Comparison of ENCODE assay signal across 8 cellular contexts in the genomic region with DNA sequence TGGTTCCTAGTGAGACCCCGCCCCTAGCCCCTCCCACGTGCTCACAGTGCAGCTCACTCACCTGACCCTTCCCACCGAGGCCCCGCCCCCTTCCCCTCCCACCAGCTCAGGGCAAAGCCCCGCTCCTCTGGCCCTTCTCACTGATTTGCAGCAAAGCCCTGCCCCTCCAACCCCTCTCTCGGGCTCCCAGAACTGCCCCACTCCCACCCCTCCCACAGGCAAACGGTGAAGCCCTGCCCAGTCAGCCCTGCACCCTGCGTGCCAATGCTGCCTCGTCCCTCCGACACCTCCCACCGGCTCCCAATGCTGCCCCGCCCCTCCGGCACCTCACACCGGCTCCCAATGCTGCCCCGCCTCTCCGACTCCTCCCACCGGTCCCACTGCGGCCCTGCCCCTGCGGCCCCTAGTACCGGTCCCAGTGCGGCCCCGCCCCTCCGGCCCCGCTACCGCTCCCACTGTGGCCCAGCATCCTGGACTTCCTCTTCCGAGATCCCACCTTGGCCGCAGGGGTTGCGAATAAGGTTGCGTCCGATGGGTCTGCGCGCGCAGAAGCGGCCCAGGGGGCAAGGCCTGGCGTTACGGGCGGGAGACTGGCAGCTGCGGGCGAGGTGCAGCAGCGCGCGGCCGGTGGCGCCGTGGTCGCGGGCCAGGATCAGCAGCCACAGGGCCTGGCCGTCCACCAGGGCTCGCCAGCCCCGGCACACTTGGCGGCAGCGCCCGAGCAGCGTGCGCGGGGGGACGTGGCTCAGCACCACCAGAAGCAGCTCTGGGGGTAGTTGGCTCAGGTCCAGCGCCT. TPM values are rescaled to one million over a fixed set of nuclear protein-coding genes. Genes with fewer than 3 reads are reported as not detected.
DNase-seq lines count a peak whose midpoint lies in the region; ATAC-seq and TF ChIP-seq lines count a peak whose summit lies in the region.

No MANE protein-coding gene starts in this region.

- H3K27me3 ChIP-seq in Caco-2 (replicated peaks; ENCODE audit: control insufficient read depth, insufficient read depth, low read length), result no peaks in the 10 kb centered on the region

- BruUV-seq in Caco-2 (replicated peaks; lab: Mats Ljungman, UMichigan), result no TSS peak

- H3K36me3 ChIP-seq in Caco-2 (ENCODE audit: control insufficient read depth, insufficient read depth, low read length), result no peaks in the 10 kb centered on the region

- H3K27ac Mint-ChIP-seq in Caco-2 (ENCODE audit: unreplicated experiment), result peak overlapping the region; percentile 85

- no peak for TF ChIP-seq CTCF in Caco-2 (IDR thresholded peaks at IDR 0.05; ENCODE audit: insufficient read depth in 1 of 2, low read depth in 1 of 2, low read length in 1 of 2, severe bottlenecking in 1 of 2, unreplicated experiment in 1 of 2)
- TF ChIP-seq CTCF in HFF-Myc (IDR thresholded peaks at IDR 0.05; ENCODE audit: low read depth, low read length, missing control alignments), result no peak

- peak; percentile 98 to 99 for DNase-seq in Caco-2
- DNase-seq in HFF-Myc (ENCODE audit: extremely low read depth, low read depth), result no peak
- DNase-seq in NCI-H460 (ENCODE audit: extremely low read depth, low read depth), result peak; percentile 72
- DNase-seq in activated CD4-positive, alpha-beta T cell treated with anti-CD3 and anti-CD28 coated beads, Interleukin-2, amount 50 U/mL, for 1 hour, result peak; percentile 77
- DNase-seq in cortex of kidney (lab: John Stamatoyannopoulos, UW), result peak; percentile 46
- DNase-seq in left lobe of liver (ENCODE audit: low spot score), result peak; percentile 99
- DNase-seq in stimulated activated CD4-positive, alpha-beta T cell treated with anti-CD3 and anti-CD28 coated beads, Interleukin-2, amount 100 ng/mL, for 24 hours, result peak; percentile 85 to 91
- DNase-seq in NCI-H187 (lab: John Stamatoyannopoulos, UW), result no peak

- H3K9me3 Mint-ChIP-seq in Caco-2 (ENCODE audit: unreplicated experiment), result peaks cover 13% of the 10 kb centered on the region

- H3K4me1 ChIP-seq in Caco-2, result peaks cover 19% of the 10 kb centered on the region

- H3K36me3 Mint-ChIP-seq in Caco-2 (ENCODE audit: insufficient read depth, unreplicated experiment), result peaks cover 7% of the 10 kb centered on the region

- H3K4me1 Mint-ChIP-seq in Caco-2 (ENCODE audit: low read depth, unreplicated experiment), result peaks cover 1% of the 10 kb centered on the region

- H3K27me3 Mint-ChIP-seq in Caco-2 (ENCODE audit: insufficient read depth, unreplicated experiment), result no peaks in the 10 kb centered on the region

- intact Hi-C loops in Caco-2 (cut with micrococcal nuclease; ENCODE audit: unreplicated experiment), result loop anchor here (1.0 kb wide), 1 partner anchor 55 kb away; no protein-coding TSS in a partner anchor

- peaks cover 14% of the 10 kb centered on the region; the same call in 1 of the 2 replicates for H3K9me3 ChIP-seq in Caco-2

- peak overlapping the region; percentile 83 for H3K4me3 Mint-ChIP-seq in Caco-2 (ENCODE audit: unreplicated experiment)

- CTCF ChIA-PET in Caco-2 (lab: Charles Lee), result interaction anchor here (0.6 to 1.3 kb wide), 4 partner anchors 20 to 1171 kb away, joined by 3 to 6 read pairs (median 4); partner anchors contain the start of gene FBXO17

- peak; percentile 88 for ATAC-seq in left lobe of liver

- POLR2A ChIA-PET in Caco-2 (lab: Charles Lee), result interaction anchor here (0.5 to 1.3 kb wide), 5 partner anchors 56 to 639 kb away, joined by 3 to 12 read pairs (median 5); partner anchors contain the start of genes FBXO17, MRPS12 and SARS2

- H3K4me3 ChIP-seq in Caco-2 (ENCODE audit: low read depth, low read length) (peak overlapping the region; percentile 76), HFF-Myc (replicated peaks; ENCODE audit: low read depth, low read length) (peak overlapping the region; percentile 43)

RNA-seq across cellular contexts. Expression of gene FBXO27, which starts 0.8 kb away (rescaled TPM):
- 3.4 and 3.8 TPM in 2 replicates for total RNA-seq in Caco-2 (2022)
- total RNA-seq in NCI-H460 (2014; rRNA removed; shearing (Covaris generic)), result 0.52 and 0.59 TPM in 2 replicates
- 0.14 and 0.15 TPM in 2 replicates for polyA plus RNA-seq in NCI-H460 (2014; cell fraction: nucleus; rRNA removed)
- total RNA-seq in left lobe of liver, result 15.9 TPM

RNA-seq across cellular contexts. Expression of gene ACP7, which starts 52.6 kb away (rescaled TPM):
- 0.45 and 0.46 TPM in 2 replicates for total RNA-seq in Caco-2 (2022)
- 0.12 and 0.32 TPM in 2 replicates for total RNA-seq in NCI-H460 (2014; rRNA removed; shearing (Covaris generic))
- not detected in 2 replicates for polyA plus RNA-seq in NCI-H460 (2014; cell fraction: nucleus; rRNA removed)
- not detected for total RNA-seq in left lobe of liver

RNA-seq across cellular contexts. Expression of gene FBXO17, which starts 56.0 kb away (rescaled TPM):
- total RNA-seq in Caco-2 (2022), result 42.8 and 45.2 TPM in 2 replicates
- total RNA-seq in NCI-H460 (2014; rRNA removed; shearing (Covaris generic)), result 7.9 and 11.1 TPM in 2 replicates
- polyA plus RNA-seq in NCI-H460 (2014; cell fraction: nucleus; rRNA removed), result 26.4 and 28.0 TPM in 2 replicates
- total RNA-seq in left lobe of liver, result 64.3 TPM

Comparison
In these comparisons a context has a peak if more than half of its experiments do, and no peak if none do; other contexts are left out.
1. DNase-seq: peak in Caco-2 (2 of 2), NCI-H460 (single experiment), activated CD4-positive, alpha-beta T cell treated with anti-CD3 and anti-CD28 coated beads, Interleukin-2, amount 50 U/mL, for 1 hour (single experiment), cortex of kidney (single experiment), left lobe of liver (single experiment) and stimulated activated CD4-positive, alpha-beta T cell treated with anti-CD3 and anti-CD28 coated beads, Interleukin-2, amount 100 ng/mL, for 24 hours (2 of 2); none in HFF-Myc (single experiment) and NCI-H187 (0 of 2).